In the genomic region with DNA sequence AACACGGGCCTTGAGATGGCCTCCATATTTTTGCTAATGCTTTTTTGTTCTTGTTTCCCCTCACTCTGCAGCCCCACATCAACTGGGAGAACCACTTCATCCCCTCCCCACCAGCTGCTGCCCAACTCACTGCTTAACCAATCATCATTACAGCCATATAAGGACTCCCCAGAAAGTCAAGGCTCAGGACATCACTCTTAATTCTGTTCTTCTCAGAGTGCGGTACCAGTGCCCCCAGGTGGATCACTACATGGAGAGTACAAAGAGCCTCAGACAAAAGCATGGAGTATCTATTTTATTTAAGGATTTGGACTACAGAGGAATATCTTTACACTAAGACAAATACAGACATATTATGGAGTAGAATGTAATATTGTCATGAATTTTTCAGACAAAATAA, we compare ENCODE assay signal across 16 cellular contexts.
DNase-seq lines count a peak whose midpoint lies in the region; ATAC-seq and TF ChIP-seq lines count a peak whose summit lies in the region.
"Had no signal": no experiment of that assay in that cellular context is flagged by ENCODE, and none has a peak within 500 bp of the region (broad histone marks: within the 10 kb centered on the region; RNA-seq: fewer than 3 reads in every experiment).

No MANE protein-coding gene starts in this region.

- peak; percentile 43 for TF ChIP-seq RAD21 in HCT116 (IDR thresholded peaks at IDR 0.05; ENCODE audit: low read depth)

- H3K4me3 ChIP-seq in HCT116 (replicated peaks in 1 of 2; ENCODE audit: low read depth in 1 of 2, low read length in 2 of 2), result no peak overlapping the region
- no peak overlapping the region for H3K4me3 ChIP-seq in effector memory CD4-positive, alpha-beta T cell (ENCODE audit: insufficient read depth, low read depth, low read length, poor library complexity, severe bottlenecking)
- H3K4me3 ChIP-seq: dorsolateral prefrontal cortex, left ventricle myocardium inferior, Peyer's patch had no signal

- H3K27ac ChIP-seq in HCT116 (ENCODE audit: low read depth, low read length), result no peak overlapping the region
- H3K27ac ChIP-seq in effector memory CD4-positive, alpha-beta T cell (ENCODE audit: insufficient read depth, low read length, poor library complexity, severe bottlenecking), result no peak overlapping the region
- H3K27ac ChIP-seq: brain microvascular endothelial cell, dorsolateral prefrontal cortex, left ventricle myocardium inferior, Peyer's patch had no signal

- BruUV-seq in HCT116 (replicated peaks; lab: Mats Ljungman, UMichigan), result no TSS peak

- H3K4me1 ChIP-seq in HCT116 (ENCODE audit: control insufficient read depth in 1 of 2, insufficient read depth in 2 of 2, low read length in 2 of 2), result no peaks in the 10 kb centered on the region
- H3K4me1 ChIP-seq in effector memory CD4-positive, alpha-beta T cell (ENCODE audit: control insufficient read depth, insufficient read depth, low read length, poor library complexity, severe bottlenecking), result no peaks in the 10 kb centered on the region
- H3K4me1 ChIP-seq: left ventricle myocardium inferior, Peyer's patch had no signal

- no peak overlapping the region for H3K9ac ChIP-seq in HCT116 (ENCODE audit: low read length)

- H3K36me3 ChIP-seq in HCT116 (ENCODE audit: control insufficient read depth in 1 of 2, insufficient read depth in 2 of 2, low read length in 2 of 2), result no peaks in the 10 kb centered on the region
- no peaks in the 10 kb centered on the region for H3K36me3 ChIP-seq in effector memory CD4-positive, alpha-beta T cell (ENCODE audit: control insufficient read depth, insufficient read depth, low read length)
- H3K36me3 ChIP-seq: brain microvascular endothelial cell, left ventricle myocardium inferior, Peyer's patch had no signal

- no peaks in the 10 kb centered on the region for H3K9me3 ChIP-seq in HCT116 (ENCODE audit: control insufficient read depth in 1 of 2, insufficient read depth in 1 of 2, low read depth in 1 of 2, low read length in 2 of 2)
- no peaks in the 10 kb centered on the region for H3K9me3 ChIP-seq in effector memory CD4-positive, alpha-beta T cell (ENCODE audit: control insufficient read depth, low read length)
- H3K9me3 ChIP-seq: left ventricle myocardium inferior, Peyer's patch had no signal

- CTCF ChIA-PET in HCT116 (lab: Charles Lee), result no interaction called here

- RAD21 ChIA-PET in HCT116 (lab: Charles Lee; ENCODE audit: low non-redundant PET in 1 of 2, low total read pairs in 2 of 2, uncharacterized antibody in 2 of 2, unreplicated experiment in 2 of 2), result no interaction called here

- no peak overlapping the region for H2AFZ ChIP-seq in HCT116 (ENCODE audit: low read depth, low read length, poor library complexity, severe bottlenecking)

- DNase-seq in DMS 273 treated with DMSO at 0.1 percent for 48 hours (lab: John Stamatoyannopoulos, UW) (peak; percentile 7), HCT116 (ENCODE audit: low read depth, low spot score) (no peak), SK-MEL-5 (ENCODE audit: low read depth, low spot score) (peak; percentile 32), iPS DF 19.7 (ENCODE audit: low read depth, low spot score) (peak; percentile 23), UCSD-AML1 (lab: John Stamatoyannopoulos, UW; ENCODE audit: unreplicated experiment) (no peak), dermis blood vessel endothelial cell (no peak)
- DNase-seq in effector memory CD4-positive, alpha-beta T cell, result no peak
- DNase-seq: activated CD4-positive, alpha-beta T cell treated with anti-CD3 and anti-CD28 coated beads, Interleukin-2, amount 50 U/mL, for 48 hours; activated T-cell treated with anti-CD3 and anti-CD28 coated beads, Interleukin-2, amount 50 U/mL, for 24 hours; brain microvascular endothelial cell; left ventricle myocardium inferior; NCI-H1105; Peyer's patch; stimulated activated CD4-positive, alpha-beta T cell treated with anti-CD3 and anti-CD28 coated beads, Interleukin-4, amount 100 ng/mL, for 1 hour; stimulated activated CD8-positive, alpha-beta memory T cell treated with anti-CD3 and anti-CD28 coated beads, Interleukin-4, amount 100 ng/mL, for 48 hours had no signal

- TF ChIP-seq CTCF in HCT116 (IDR thresholded peaks at IDR 0.05 in 2 of 3, conservative IDR thresholded peaks at IDR 0.05 in 1 of 3; ENCODE audit: borderline replicate concordance in 1 of 3, insufficient read depth in 1 of 3, low read depth in 2 of 3, low read length in 2 of 3), result 0 out of 6 replicates have a peak, but pooled peaks of 1 of the 3 experiments have one; percentile 7

- no peaks in the 10 kb centered on the region for H3K79me2 ChIP-seq in HCT116 (ENCODE audit: insufficient read depth, low read length)

- H3K27me3 ChIP-seq in HCT116 (ENCODE audit: insufficient read depth, low read length), result peaks cover 8% of the 10 kb centered on the region; the same call in 1 of the 2 replicates
- H3K27me3 ChIP-seq in effector memory CD4-positive, alpha-beta T cell (replicated peaks; ENCODE audit: control insufficient read depth, insufficient read depth, low read length, poor library complexity, severe bottlenecking), result no peaks in the 10 kb centered on the region
- H3K27me3 ChIP-seq: brain microvascular endothelial cell, dorsolateral prefrontal cortex, Peyer's patch had no signal

- no peaks in the 10 kb centered on the region for H4K20me1 ChIP-seq in HCT116 (ENCODE audit: insufficient read depth)

- intact Hi-C loops in HCT116 (cut with micrococcal nuclease), result loop anchor here (10.0 kb wide), 1 partner anchor 323 kb away; no protein-coding TSS in a partner anchor

- no peak for TF ChIP-seq POLR2A in HCT116 (IDR thresholded peaks at IDR 0.05; ENCODE audit: borderline replicate concordance, extremely low read depth, insufficient read depth, insufficient read length)

- no peak overlapping the region for H3K4me2 ChIP-seq in HCT116 (ENCODE audit: low read length)

- ATAC-seq in HCT116, result no peak

- H3K9me2 ChIP-seq in HCT116 (ENCODE audit: insufficient read depth), result no peaks in the 10 kb centered on the region; the same call in 1 of the 2 replicates

- in situ Hi-C loops in SK-MEL-5 (cut with HindIII; ENCODE audit: low pct_unique_long_range_greater_than_20kb, low sequenced_read_pairs), result no loop called here

- POLR2A ChIA-PET in HCT116 (lab: Charles Lee), result no interaction called here

TF ChIP-seq in HCT116, 20 proteins besides CTCF, POLR2A, EP300 and RAD21:
- TF ChIP-seq YY1 (IDR thresholded peaks at IDR 0.05; ENCODE audit: extremely low read depth, insufficient replicate concordance, low read depth, low read length), result no peak
- TF ChIP-seq ZNF274 (IDR thresholded peaks at IDR 0.05; ENCODE audit: low read depth, low read length), result no peak
- no peak for TF ChIP-seq ZFX (IDR thresholded peaks at IDR 0.05)
- no peak for TF ChIP-seq SP1 (IDR thresholded peaks at IDR 0.05; ENCODE audit: low read depth)
- no peak for TF ChIP-seq SRF (IDR thresholded peaks at IDR 0.05; ENCODE audit: low read depth)

Comparison
In these comparisons a context has a peak if more than half of its experiments do, and no peak if none do; other contexts are left out.
1. DNase-seq: peak in DMS 273 treated with DMSO at 0.1 percent for 48 hours (single experiment), SK-MEL-5 (single experiment) and iPS DF 19.7 (single experiment); none in HCT116 (single experiment), UCSD-AML1 (single experiment), dermis blood vessel endothelial cell (single experiment) and effector memory CD4-positive, alpha-beta T cell (0 of 3).